8 cellular contexts compared by ENCODE assay signal in genomic region chr17:82052638-82053059, GRCh38. TPM values are rescaled to one million over a fixed set of nuclear protein-coding genes. Genes with fewer than 3 reads are reported as not detected.
DNase-seq lines count a peak whose midpoint lies in the region; ATAC-seq and TF ChIP-seq lines count a peak whose summit lies in the region.

No MANE protein-coding gene starts in this region.

- peak overlapping the region; percentile 89 for H3K4me3 Mint-ChIP-seq in activated T-cell treated with anti-CD3 and anti-CD28 coated beads, Interleukin-2, amount 50 U/mL, for 24 hours

- no peaks in the 10 kb centered on the region for H3K27me3 Mint-ChIP-seq in activated T-cell treated with anti-CD3 and anti-CD28 coated beads, Interleukin-2, amount 50 U/mL, for 24 hours

- peaks cover 24% of the 10 kb centered on the region for H3K4me1 Mint-ChIP-seq in activated T-cell treated with anti-CD3 and anti-CD28 coated beads, Interleukin-2, amount 50 U/mL, for 24 hours (ENCODE audit: low read depth)

- H3K27ac ChIP-seq in thoracic aorta, result no peak overlapping the region
- H3K27ac ChIP-seq in caudate nucleus (ENCODE audit: low read depth, low read length), result no peak overlapping the region

- H3K36me3 ChIP-seq in adipocyte (ENCODE audit: control insufficient read depth, insufficient read depth, low read length, severe bottlenecking) (peaks cover 46% of the 10 kb centered on the region), thoracic aorta (peaks cover 45% of the 10 kb centered on the region)

- peak overlapping the region; percentile 77 for H3K27ac Mint-ChIP-seq in activated T-cell treated with anti-CD3 and anti-CD28 coated beads, Interleukin-2, amount 50 U/mL, for 24 hours

- H3K4me3 ChIP-seq in adipocyte (ENCODE audit: low read length) (peak overlapping the region; percentile 91), thoracic aorta (peak overlapping the region; percentile 82)

- H3K4me1 ChIP-seq in adipocyte (ENCODE audit: control insufficient read depth, insufficient read depth, low read length) (peaks cover 18% of the 10 kb centered on the region), thoracic aorta (ENCODE audit: control insufficient read depth in 1 of 2, low read depth in 2 of 2) (peaks cover 9 to 38% of the 10 kb centered on the region in 2 donors)

- DNase-seq in activated T-cell treated with anti-CD3 and anti-CD28 coated beads, Interleukin-2, amount 50 U/mL, for 24 hours, result no peak
- DNase-seq in activated T-cell treated with anti-CD3 and anti-CD28 coated beads, Interleukin-2, amount 50 U/mL, for 48 hours, result no peak
- DNase-seq in adipocyte (ENCODE audit: low read depth), result peak; percentile 21
- peak; percentile 14 for DNase-seq in kidney tubule cell (ENCODE audit: low spot score)
- no peak for DNase-seq in thoracic aorta (ENCODE audit: low spot score)
- DNase-seq in caudate nucleus (lab: John Stamatoyannopoulos, UW), result no peak

- H3K9me3 ChIP-seq in adipocyte (ENCODE audit: control insufficient read depth, low read length) (no peaks in the 10 kb centered on the region), thoracic aorta (no peaks in the 10 kb centered on the region)

- ATAC-seq in thoracic aorta (ENCODE audit: insufficient number of reproducible peaks, low FRiP score, low read depth), result no peak
- ATAC-seq in HG02970 (IDR thresholded peaks at IDR 0.05; ENCODE audit: low FRiP score, unreplicated experiment), result no peak
- no peak for ATAC-seq in HG03097 (IDR thresholded peaks at IDR 0.05; ENCODE audit: low FRiP score, unreplicated experiment)

- peak overlapping the region; percentile 94 for H3K9ac ChIP-seq in adipocyte (ENCODE audit: low read length)

- no peak for TF ChIP-seq CTCF in thoracic aorta (IDR thresholded peaks at IDR 0.05)

- H3K36me3 Mint-ChIP-seq in activated T-cell treated with anti-CD3 and anti-CD28 coated beads, Interleukin-2, amount 50 U/mL, for 24 hours (ENCODE audit: low read depth), result peaks cover 51% of the 10 kb centered on the region

- H3K9me3 Mint-ChIP-seq in activated T-cell treated with anti-CD3 and anti-CD28 coated beads, Interleukin-2, amount 50 U/mL, for 24 hours, result no peaks in the 10 kb centered on the region

- H3K27me3 ChIP-seq in adipocyte (replicated peaks; ENCODE audit: control insufficient read depth, insufficient read depth, low read length) (no peaks in the 10 kb centered on the region), thoracic aorta (replicated peaks; ENCODE audit: insufficient read depth) (no peaks in the 10 kb centered on the region)

RNA-seq across cellular contexts. Expression of gene GPS1, which starts 1.0 kb away (rescaled TPM):
- 10 to 100 TPM; 43.2 to 91.9 TPM for total RNA-seq in thoracic aorta

RNA-seq across cellular contexts. Expression of gene RFNG, which starts 1.0 kb away (rescaled TPM):
- total RNA-seq in thoracic aorta, result 10 to 100 TPM; 39.9 to 45.3 TPM

RNA-seq across cellular contexts. Expression of gene DUS1L, which starts 13.0 kb away (rescaled TPM):
- total RNA-seq in thoracic aorta, result 10 to 100 TPM; 77.3 to 88.9 TPM

RNA-seq across cellular contexts. Expression of gene DCXR, which starts 15.2 kb away (rescaled TPM):
- 10 to 100 TPM; 33.9 to 87.1 TPM for total RNA-seq in thoracic aorta

RNA-seq across cellular contexts. Expression of gene RAC3, which starts 21.2 kb away (rescaled TPM):
- total RNA-seq in thoracic aorta, result 1 to 10 TPM in 1 of 2 donors, not detected in 1; 1.8 TPM

Comparison
In these comparisons a context has a peak if more than half of its experiments do, and no peak if none do; other contexts are left out.
1. DNase-seq: peak in adipocyte (single experiment) and kidney tubule cell (single experiment); none in activated T-cell treated with anti-CD3 and anti-CD28 coated beads, Interleukin-2, amount 50 U/mL, for 24 hours (single experiment), activated T-cell treated with anti-CD3 and anti-CD28 coated beads, Interleukin-2, amount 50 U/mL, for 48 hours (0 of 2), thoracic aorta (single experiment) and caudate nucleus (0 of 61).